Comparison of ENCODE assay signal across 1 cellular context in genomic region chr10:73263948-73264347, GRCh38.
TF ChIP-seq lines count a peak whose summit lies in the region.

No MANE protein-coding gene starts in this region.

TF ChIP-seq in GM23338, 12 proteins besides CTCF, POLR2A, EP300 and RAD21 (continued from another document):
- TF ChIP-seq ETS1 (IDR thresholded peaks at IDR 0.05) (no peak), POLR2AphosphoS5 (IDR thresholded peaks at IDR 0.05; ENCODE audit: low read depth) (no peak), STAT1 (IDR thresholded peaks at IDR 0.05; ENCODE audit: unreplicated experiment) (no peak), ZNF331 (CRISPR knock-in tag; IDR thresholded peaks at IDR 0.05; ENCODE audit: low read depth) (no peak)
- TF ChIP-seq, protein P1, sequence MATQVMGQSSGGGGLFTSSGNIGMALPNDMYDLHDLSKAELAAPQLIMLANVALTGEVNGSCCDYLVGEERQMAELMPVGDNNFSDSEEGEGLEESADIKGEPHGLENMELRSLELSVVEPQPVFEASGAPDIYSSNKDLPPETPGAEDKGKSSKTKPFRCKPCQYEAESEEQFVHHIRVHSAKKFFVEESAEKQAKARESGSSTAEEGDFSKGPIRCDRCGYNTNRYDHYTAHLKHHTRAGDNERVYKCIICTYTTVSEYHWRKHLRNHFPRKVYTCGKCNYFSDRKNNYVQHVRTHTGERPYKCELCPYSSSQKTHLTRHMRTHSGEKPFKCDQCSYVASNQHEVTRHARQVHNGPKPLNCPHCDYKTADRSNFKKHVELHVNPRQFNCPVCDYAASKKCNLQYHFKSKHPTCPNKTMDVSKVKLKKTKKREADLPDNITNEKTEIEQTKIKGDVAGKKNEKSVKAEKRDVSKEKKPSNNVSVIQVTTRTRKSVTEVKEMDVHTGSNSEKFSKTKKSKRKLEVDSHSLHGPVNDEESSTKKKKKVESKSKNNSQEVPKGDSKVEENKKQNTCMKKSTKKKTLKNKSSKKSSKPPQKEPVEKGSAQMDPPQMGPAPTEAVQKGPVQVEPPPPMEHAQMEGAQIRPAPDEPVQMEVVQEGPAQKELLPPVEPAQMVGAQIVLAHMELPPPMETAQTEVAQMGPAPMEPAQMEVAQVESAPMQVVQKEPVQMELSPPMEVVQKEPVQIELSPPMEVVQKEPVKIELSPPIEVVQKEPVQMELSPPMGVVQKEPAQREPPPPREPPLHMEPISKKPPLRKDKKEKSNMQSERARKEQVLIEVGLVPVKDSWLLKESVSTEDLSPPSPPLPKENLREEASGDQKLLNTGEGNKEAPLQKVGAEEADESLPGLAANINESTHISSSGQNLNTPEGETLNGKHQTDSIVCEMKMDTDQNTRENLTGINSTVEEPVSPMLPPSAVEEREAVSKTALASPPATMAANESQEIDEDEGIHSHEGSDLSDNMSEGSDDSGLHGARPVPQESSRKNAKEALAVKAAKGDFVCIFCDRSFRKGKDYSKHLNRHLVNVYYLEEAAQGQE (IDR thresholded peaks at IDR 0.05; ENCODE audit: unreplicated experiment), result no peak
